1 cellular context compared by ENCODE assay signal in the genomic region with DNA sequence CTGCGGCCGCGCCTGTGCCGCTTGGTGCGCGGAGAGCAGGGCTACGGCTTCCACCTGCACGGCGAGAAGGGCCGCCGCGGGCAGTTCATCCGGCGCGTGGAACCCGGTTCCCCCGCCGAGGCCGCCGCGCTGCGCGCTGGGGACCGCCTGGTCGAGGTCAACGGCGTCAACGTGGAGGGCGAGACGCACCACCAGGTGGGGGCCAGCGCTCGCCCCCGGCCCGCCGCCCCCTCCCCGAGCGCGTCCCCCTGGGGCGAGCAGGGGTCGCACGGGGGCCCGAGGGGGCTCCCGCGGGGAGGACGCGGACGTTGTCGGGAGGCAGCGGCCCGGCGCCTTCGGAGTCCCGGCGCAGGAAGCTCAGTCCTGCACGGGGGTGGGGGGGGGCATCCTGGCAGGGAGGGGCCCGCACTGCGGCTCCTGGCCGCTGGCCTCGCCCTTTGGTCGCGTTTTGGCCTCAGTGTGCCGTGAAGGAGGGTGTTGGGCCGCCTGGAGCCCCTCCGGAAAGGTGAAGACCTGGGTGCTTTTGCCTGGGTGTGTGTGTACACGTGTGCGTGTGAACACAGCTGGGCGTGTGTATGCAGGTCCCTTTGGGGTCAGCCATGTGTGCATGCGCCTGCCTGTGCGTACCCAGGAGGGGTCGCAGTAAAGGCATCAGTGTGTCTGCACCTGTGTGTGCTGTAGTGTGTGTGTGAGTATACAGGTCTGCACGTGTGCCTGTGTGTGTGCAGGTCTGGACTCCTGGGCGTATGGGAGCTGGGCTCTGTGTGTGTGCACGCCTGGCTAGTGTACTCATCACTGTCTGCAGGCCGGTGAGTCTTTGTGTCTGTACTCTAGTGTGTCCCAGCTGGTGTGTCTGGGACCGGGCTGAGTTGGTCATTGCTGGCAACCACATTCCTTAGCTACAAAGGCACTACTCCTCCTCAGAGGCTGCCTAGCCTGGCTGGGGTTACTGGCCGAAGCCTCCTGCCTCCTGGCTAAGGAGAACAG.
TF ChIP-seq lines count a peak whose summit lies in the region.

No MANE protein-coding gene starts in this region.

TF ChIP-seq in endothelial cell of umbilical vein, 7 proteins besides CTCF, POLR2A, EP300 and RAD21:
- TF ChIP-seq, protein P1, sequence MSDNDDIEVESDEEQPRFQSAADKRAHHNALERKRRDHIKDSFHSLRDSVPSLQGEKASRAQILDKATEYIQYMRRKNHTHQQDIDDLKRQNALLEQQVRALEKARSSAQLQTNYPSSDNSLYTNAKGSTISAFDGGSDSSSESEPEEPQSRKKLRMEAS (IDR thresholded peaks at IDR 0.05; ENCODE audit: insufficient read depth, insufficient read length): no peak
- TF ChIP-seq POLR2AphosphoS5 (IDR thresholded peaks at IDR 0.05; ENCODE audit: insufficient read depth, low read depth, low read length) (no peak), JUN (IDR thresholded peaks at IDR 0.05; ENCODE audit: borderline replicate concordance, insufficient read depth, insufficient read length, low read depth) (no peak), EZH2 (IDR thresholded peaks at IDR 0.05; ENCODE audit: borderline replicate concordance, low read depth, low read length, severe bottlenecking) (no peak), MYC (IDR thresholded peaks at IDR 0.05; ENCODE audit: low read depth, low read length) (no peak), FOS (IDR thresholded peaks at IDR 0.05; ENCODE audit: borderline replicate concordance, insufficient read depth, low read length) (no peak), GATA2 (IDR thresholded peaks at IDR 0.05; ENCODE audit: insufficient read depth, insufficient read length, low read depth, low read length) (no peak)
